ENCODE assay signal across 19 cellular contexts in genomic region chr5:8857051-8857450, GRCh38.
DNase-seq lines count a peak whose midpoint lies in the region; TF ChIP-seq lines count a peak whose summit lies in the region.
"Had no signal": no experiment of that assay in that cellular context is flagged by ENCODE, and none has a peak within 500 bp of the region (broad histone marks: within the 10 kb centered on the region; RNA-seq: fewer than 3 reads in every experiment).

No MANE protein-coding gene starts in this region.

- TF ChIP-seq CTCF in AG09309 (IDR thresholded peaks at IDR 0.05; ENCODE audit: control insufficient read depth, insufficient read depth, low read depth, low read length, missing control alignments) (no peak), foreskin fibroblast (IDR thresholded peaks at IDR 0.05; ENCODE audit: low read depth, low read length) (no peak)

- H3K4me3 ChIP-seq in AG09309 (ENCODE audit: control insufficient read depth, low read depth, low read length) (no peak overlapping the region), foreskin fibroblast (ENCODE audit: low read depth in 1 of 2, low read length in 2 of 2) (no peak overlapping the region)
- H3K4me3 ChIP-seq: SJSA1 had no signal

- DNase-seq in AG09309 (ENCODE audit: low read depth) (peak; percentile 43), GM03348 (ENCODE audit: low spot score) (peak; percentile 30), fibroblast of gingiva (ENCODE audit: low read depth) (peak; percentile 81), foreskin fibroblast (peak; percentile 47 to 71), kidney tubule cell (ENCODE audit: low spot score) (no peak), GOT3 (lab: John Stamatoyannopoulos, UW) (no peak)
- DNase-seq in activated CD8-positive, alpha-beta memory T cell treated with anti-CD3 and anti-CD28 coated beads, Interleukin-2, amount 50 U/mL, for 4 hours, result no peak
- DNase-seq: CD8-positive, alpha-beta memory T cell; DMS 273 treated with DMSO at 0.1 percent for 48 hours; DMS79; NCI-H1048; NCI-H1417 treated with DMSO at 0.1 percent for 48 hours; NCI-H1694 treated with DMSO at 0.1 percent for 48 hours; NCI-H2081; NCI-H2227 treated with DMSO at 0.1 percent for 48 hours; NCI-H526 treated with DMSO at 0.1 percent for 48 hours; Right ventricle myocardium superior; RPMI8226 had no signal

Comparison
In these comparisons a context has a peak if more than half of its experiments do, and no peak if none do; other contexts are left out.
1. DNase-seq: peak in AG09309 (single experiment), GM03348 (single experiment), fibroblast of gingiva (single experiment) and foreskin fibroblast (2 of 2); none in kidney tubule cell (single experiment), GOT3 (single experiment) and activated CD8-positive, alpha-beta memory T cell treated with anti-CD3 and anti-CD28 coated beads, Interleukin-2, amount 50 U/mL, for 4 hours (single experiment).